Comparison of ENCODE assay signal across 9 cellular contexts in the genomic region with DNA sequence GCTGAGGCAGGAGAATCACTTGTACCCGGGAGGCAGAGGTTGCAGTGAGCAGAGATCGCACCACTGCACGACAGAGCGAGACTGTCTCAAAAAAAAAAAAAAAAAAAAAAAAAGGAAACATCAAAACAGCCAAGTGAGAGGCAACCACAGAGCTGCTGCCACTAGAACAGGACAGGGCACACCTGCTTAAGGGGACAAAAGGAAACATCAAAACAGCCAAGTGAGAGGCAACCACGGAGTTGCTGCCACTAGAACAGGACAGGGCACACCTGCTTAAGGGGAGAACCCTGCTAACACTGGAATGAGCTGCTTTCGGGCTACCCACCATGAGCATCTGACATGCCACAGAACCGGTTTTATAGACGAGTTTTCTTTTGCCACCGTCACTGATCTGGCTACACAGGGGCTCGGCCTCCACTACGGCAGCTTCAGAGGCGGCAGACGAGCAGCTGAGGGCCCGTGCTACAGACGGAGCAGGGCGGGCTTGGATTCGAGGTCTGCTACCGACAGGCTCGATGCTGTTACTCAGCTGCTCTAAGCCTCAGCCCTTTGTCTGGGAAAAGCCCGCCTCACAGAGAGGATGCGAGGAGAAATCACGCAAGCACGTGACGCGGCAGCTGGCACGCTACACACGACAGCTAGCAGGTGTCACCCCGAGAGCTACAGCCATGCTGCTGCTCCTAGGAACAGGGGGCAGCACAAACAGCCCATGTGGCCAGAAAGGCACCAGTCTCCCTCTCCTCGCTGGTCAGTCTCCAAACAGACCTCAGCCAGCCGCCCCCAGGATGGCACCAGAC. TPM values are rescaled to one million over a fixed set of nuclear protein-coding genes. Genes with fewer than 3 reads are reported as not detected.
DNase-seq lines count a peak whose midpoint lies in the region; ATAC-seq and TF ChIP-seq lines count a peak whose summit lies in the region.
"Had no signal": no experiment of that assay in that cellular context is flagged by ENCODE, and none has a peak within 500 bp of the region (broad histone marks: within the 10 kb centered on the region; RNA-seq: fewer than 3 reads in every experiment).

No MANE protein-coding gene starts in this region.

- no peaks in the 10 kb centered on the region for H3K9me3 Mint-ChIP-seq in CD8-positive, alpha-beta T cell

- H2AFZ ChIP-seq in MM.1S (ENCODE audit: low read length) (no peak overlapping the region), mammary epithelial cell (ENCODE audit: low read depth, low read length) (no peak overlapping the region), neural cell (ENCODE audit: low read depth, low read length) (no peak overlapping the region)

- H3K27ac ChIP-seq in CD8-positive, alpha-beta T cell (ENCODE audit: low read depth, low read length): no peak overlapping the region
- no peak overlapping the region for H3K27ac ChIP-seq in MM.1S (ENCODE audit: low read length)
- H3K27ac ChIP-seq in mammary epithelial cell (ENCODE audit: insufficient read depth, low read depth, low read length): peak overlapping the region; percentile 64
- no peak overlapping the region for H3K27ac ChIP-seq in neural cell (ENCODE audit: low read length)

- 53% methylated on average over 16 of the region's 30 CpGs for WGBS in mammary epithelial cell (ENCODE audit: low coverage, missing lambda C conversion rate)

- dilution Hi-C loops in mammary epithelial cell (cut with HindIII; ENCODE audit: low sequenced_read_pairs): no loop called here

- CTCF ChIA-PET in CD8-positive, alpha-beta T cell (lab: Charles Lee): interaction anchor here (1.3 kb wide), 1 partner anchor 12 kb away, joined by 4 read pairs; the partner anchor contains the start of gene ARHGDIA
- CTCF ChIA-PET in mammary epithelial cell (lab: Charles Lee; ENCODE audit: low non-redundant PET): no interaction called here

- POLR2A ChIA-PET in CD8-positive, alpha-beta T cell (lab: Charles Lee): interaction anchor here (0.6 to 2.5 kb wide), 2 partner anchors 12 to 28 kb away, joined by 3 to 23 read pairs; partner anchors contain the start of gene ARHGDIA

- H3K79me2 ChIP-seq in MM.1S (ENCODE audit: low read length): peaks cover 89% of the 10 kb centered on the region
- H3K79me2 ChIP-seq in mammary epithelial cell (ENCODE audit: insufficient read depth, low read length): peaks cover 90% of the 10 kb centered on the region
- peaks cover 28% of the 10 kb centered on the region for H3K79me2 ChIP-seq in neural cell (replicated peaks; ENCODE audit: insufficient read depth, low read length)

- no peak for ATAC-seq in CD8-positive, alpha-beta T cell
- ATAC-seq in GM18498 (IDR thresholded peaks at IDR 0.05; ENCODE audit: unreplicated experiment) (no peak), GM21515 (IDR thresholded peaks at IDR 0.05; ENCODE audit: unreplicated experiment) (no peak)

- H3K9ac ChIP-seq in MM.1S (ENCODE audit: low read length) (peak overlapping the region; percentile 99; the same call in 1 of the 2 replicates), mammary epithelial cell (ENCODE audit: insufficient read depth, low read length) (peak overlapping the region; percentile 33), neural cell (ENCODE audit: low read length) (no peak overlapping the region)

- H3K27me3 ChIP-seq in CD8-positive, alpha-beta T cell (ENCODE audit: insufficient read depth, low read length): no peaks in the 10 kb centered on the region
- H3K27me3 ChIP-seq in MM.1S (replicated peaks; ENCODE audit: insufficient read depth, low read length) (no peaks in the 10 kb centered on the region), mammary epithelial cell (ENCODE audit: insufficient read depth, low read length) (no peaks in the 10 kb centered on the region), neural cell (ENCODE audit: insufficient read depth, low read depth, low read length) (no peaks in the 10 kb centered on the region)

- H3F3A ChIP-seq in MM.1S (ENCODE audit: insufficient read depth, low read length) (peaks cover 23% of the 10 kb centered on the region; the same call in 1 of the 2 replicates), neural cell (ENCODE audit: insufficient read depth, low read length, poor library complexity, severe bottlenecking) (no peaks in the 10 kb centered on the region)

- no peak overlapping the region for H3K27ac Mint-ChIP-seq in CD8-positive, alpha-beta T cell

- H3K4me2 ChIP-seq in MM.1S (ENCODE audit: low read depth, low read length) (peak overlapping the region; percentile 54), mammary epithelial cell (ENCODE audit: insufficient read depth, low read depth, low read length) (peak overlapping the region; percentile 88), neural cell (ENCODE audit: low read length) (no peak overlapping the region)

- no peaks in the 10 kb centered on the region for H3K27me3 Mint-ChIP-seq in CD8-positive, alpha-beta T cell (ENCODE audit: low read depth)

- peaks cover 39% of the 10 kb centered on the region for H3K4me1 Mint-ChIP-seq in CD8-positive, alpha-beta T cell (ENCODE audit: low read depth)

- no TSS peak for BruUV-seq in mammary epithelial cell (replicated peaks; lab: Mats Ljungman, UMichigan)

- H4K20me1 ChIP-seq in MM.1S (ENCODE audit: insufficient read depth, low read length) (peaks cover 3% of the 10 kb centered on the region; the same call in 1 of the 2 replicates), mammary epithelial cell (ENCODE audit: insufficient read depth, low read length) (no peaks in the 10 kb centered on the region), neural cell (ENCODE audit: insufficient read depth) (no peaks in the 10 kb centered on the region)

- no peak for TF ChIP-seq EP300 in neural cell (conservative IDR thresholded peaks at IDR 0.05; ENCODE audit: poor library complexity, severe bottlenecking)

- DNase-seq in CD8-positive, alpha-beta T cell: peak in 1 of 7 experiments; percentile 15
- DNase-seq in MM.1S (peak; percentile 6), mammary epithelial cell (no peak), NCI-H1048 (lab: John Stamatoyannopoulos, UW) (no peak), GM19238 (ENCODE audit: insufficient read length, low spot score) (no peak)
- DNase-seq: NCI-H1417 treated with DMSO at 0.1 percent for 48 hours had no signal

- H3K36me3 ChIP-seq in CD8-positive, alpha-beta T cell (ENCODE audit: insufficient read depth, low read length): peaks cover 25% of the 10 kb centered on the region
- peaks cover 19% of the 10 kb centered on the region for H3K36me3 ChIP-seq in MM.1S (replicated peaks; ENCODE audit: insufficient read depth, low read length)
- H3K36me3 ChIP-seq in mammary epithelial cell (ENCODE audit: insufficient read depth, low read length): peaks cover 24% of the 10 kb centered on the region
- H3K36me3 ChIP-seq in neural cell (ENCODE audit: insufficient read depth, low read length): no peaks in the 10 kb centered on the region

- peaks cover 45% of the 10 kb centered on the region for H3K36me3 Mint-ChIP-seq in CD8-positive, alpha-beta T cell

- TF ChIP-seq RAD21 in neural cell (conservative IDR thresholded peaks at IDR 0.05): no peak

- intact Hi-C loops in CD8-positive, alpha-beta T cell (cut with DNase I, micrococcal nuclease): no loop called here
- intact Hi-C loops in mammary epithelial cell (cut with micrococcal nuclease): loop anchor here (2.0 kb wide), 1 partner anchor 18 kb away; no protein-coding TSS in a partner anchor

- H3K4me1 ChIP-seq in CD8-positive, alpha-beta T cell (ENCODE audit: insufficient read depth, low read length): peaks cover 33% of the 10 kb centered on the region
- H3K4me1 ChIP-seq in MM.1S (ENCODE audit: low read length): peaks cover 14% of the 10 kb centered on the region
- H3K4me1 ChIP-seq in mammary epithelial cell (ENCODE audit: insufficient read depth, low read length): peaks cover 39% of the 10 kb centered on the region

- H3K9me3 ChIP-seq in CD8-positive, alpha-beta T cell (ENCODE audit: low read length): no peaks in the 10 kb centered on the region
- H3K9me3 ChIP-seq in MM.1S (replicated peaks; ENCODE audit: insufficient read depth, low read length): no peaks in the 10 kb centered on the region
- no peaks in the 10 kb centered on the region for H3K9me3 ChIP-seq in mammary epithelial cell (replicated peaks; ENCODE audit: insufficient read depth, low read length)
- no peaks in the 10 kb centered on the region for H3K9me3 ChIP-seq in neural cell (ENCODE audit: low read length)

- in situ Hi-C loops in mammary epithelial cell (cut with MboI; ENCODE audit: low sequenced_read_pairs in 2 of 2): no loop called here

- H3K4me3 Mint-ChIP-seq in CD8-positive, alpha-beta T cell: peak overlapping the region; percentile 8

- H3K4me3 ChIP-seq in CD8-positive, alpha-beta T cell (ENCODE audit: low read depth, low read length): no peak overlapping the region
- H3K4me3 ChIP-seq in MM.1S (ENCODE audit: low read length) (peak overlapping the region; percentile 97), mammary epithelial cell (replicated peaks in 1 of 3; ENCODE audit: insufficient read depth in 1 of 3, low read depth in 2 of 3, low read length in 3 of 3) (peak overlapping the region; percentile 62 to 98 (median 92)), neural cell (ENCODE audit: low read length) (peak overlapping the region; percentile 91)

- TF ChIP-seq CTCF in CD8-positive, alpha-beta T cell (IDR thresholded peaks at IDR 0.05): no peak
- TF ChIP-seq CTCF in MM.1S (IDR thresholded peaks at IDR 0.05; ENCODE audit: low read length) (no peak), mammary epithelial cell (conservative IDR thresholded peaks at IDR 0.05 in 1 of 2, IDR thresholded peaks at IDR 0.05 in 1 of 2; ENCODE audit: extremely low read depth in 1 of 2, insufficient read depth in 1 of 2, low read depth in 1 of 2, low read length in 2 of 2) (no peak), neural cell (IDR thresholded peaks at IDR 0.05; ENCODE audit: poor library complexity, severe bottlenecking) (no peak)

- H3K9me2 ChIP-seq in MM.1S (replicated peaks; ENCODE audit: insufficient read depth, low read length) (no peaks in the 10 kb centered on the region), neural cell (ENCODE audit: insufficient read depth, low read length) (no peaks in the 10 kb centered on the region)

RNA-seq across cellular contexts. Expression of gene P4HB, which starts 2.0 kb away (rescaled TPM):
- total RNA-seq in CD8-positive, alpha-beta T cell: 100 to 1,000 TPM; 278 to 288 TPM
- 100 to 1,000 TPM; 827 to 995 TPM for total RNA-seq in mammary epithelial cell
- polyA plus RNA-seq in mammary epithelial cell (57.2 TPM), neural cell (82.8 and 99.2 TPM in 2 replicates)
- polyA minus RNA-seq in mammary epithelial cell (772 TPM), neural cell (82.8 and 86.2 TPM in 2 replicates)

RNA-seq across cellular contexts. Expression of gene ARHGDIA, which starts 12.8 kb away (rescaled TPM):
- 100 to 1,000 TPM; 777 to 791 TPM for total RNA-seq in CD8-positive, alpha-beta T cell
- 100 to 1,000 TPM; 115 to 549 TPM for total RNA-seq in mammary epithelial cell
- polyA plus RNA-seq in mammary epithelial cell (278 TPM), neural cell (16.1 and 26.9 TPM in 2 replicates)
- polyA minus RNA-seq in mammary epithelial cell (106 TPM), neural cell (27.8 and 42.6 TPM in 2 replicates)

RNA-seq across cellular contexts. Expression of gene PPP1R27, which starts 23.5 kb away (rescaled TPM):
- not detected for total RNA-seq in CD8-positive, alpha-beta T cell
- total RNA-seq in mammary epithelial cell: 1 to 10 TPM in 1 of 2 donors, not detected in 1; 1.5 TPM
- polyA plus RNA-seq in mammary epithelial cell (0.09 TPM), neural cell (not detected in 2 replicates)
- polyA minus RNA-seq in mammary epithelial cell (not detected), neural cell (not detected in 2 replicates)

RNA-seq across cellular contexts. Expression of gene MCRIP1, which starts 25.3 kb away (rescaled TPM):
- 10 to 100 TPM; 32.2 to 34.0 TPM for total RNA-seq in CD8-positive, alpha-beta T cell
- 10 to 100 TPM; 36.0 to 38.9 TPM for total RNA-seq in mammary epithelial cell
- polyA plus RNA-seq in mammary epithelial cell (28.2 TPM), neural cell (510 and 524 TPM in 2 replicates)
- polyA minus RNA-seq in mammary epithelial cell (13.6 TPM), neural cell (148 and 183 TPM in 2 replicates)

RNA-seq across cellular contexts. Expression of gene ALYREF, which starts 33.0 kb away (rescaled TPM):
- total RNA-seq in CD8-positive, alpha-beta T cell: 100 to 1,000 TPM in 1 of 2 experiments, 10 to 100 TPM in 1; 95.8 to 118 TPM
- total RNA-seq in mammary epithelial cell: 100 to 1,000 TPM in 1 of 2 donors, 10 to 100 TPM in 1; 51.2 to 106 TPM
- polyA plus RNA-seq in mammary epithelial cell (72.8 TPM), neural cell (73.3 and 81.4 TPM in 2 replicates)
- polyA minus RNA-seq in mammary epithelial cell (122 TPM), neural cell (69.3 and 80.3 TPM in 2 replicates)
